24 cellular contexts compared by ENCODE assay signal in genomic region chr6:109879521-109879920, GRCh38.
A peak's percentile ranks its signal among the peaks of the same experiment; 100 is the strongest.
DNase-seq lines count a peak whose midpoint lies in the region; ATAC-seq and TF ChIP-seq lines count a peak whose summit lies in the region.
"Had no signal": no experiment of that assay in that cellular context is flagged by ENCODE, and none has a peak within 500 bp of the region (broad histone marks: within the 10 kb centered on the region; RNA-seq: fewer than 3 reads in every experiment).

No MANE protein-coding gene starts in this region.

- no peak overlapping the region for H3K4me3 Mint-ChIP-seq in MCF 10A (ENCODE audit: unreplicated experiment)
- peak overlapping the region; percentile 65 for H3K4me3 Mint-ChIP-seq in type B pancreatic cell
- H3K4me3 Mint-ChIP-seq: CD8-positive, alpha-beta memory T cell; HFFc6 had no signal

- TF ChIP-seq POLR2A in ovary (IDR thresholded peaks at IDR 0.05) = no peak

- DNase-seq in MCF 10A (ENCODE audit: unreplicated experiment) = no peak
- peak; percentile 42 to 60 (median 43) for DNase-seq in ovary
- DNase-seq in type B pancreatic cell (ENCODE audit: extremely low spot score, unreplicated experiment) = no peak
- no peak for DNase-seq in foreskin fibroblast
- DNase-seq in Right ventricle myocardium superior = no peak
- no peak for DNase-seq in KG1 (lab: John Stamatoyannopoulos, UW)
- DNase-seq: ACHN; C1 segment of cervical spinal cord; CD8-positive, alpha-beta memory T cell; DMS53; EL; HFFc6; NCI-H1105 treated with DMSO at 0.1 percent for 48 hours; NCI-H1694 treated with DMSO at 0.1 percent for 48 hours; NCI-H2107; NCI-H510A; NCI-H748 treated with DMSO at 0.1 percent for 48 hours; OCI-M1; SJCRH30 had no signal

- ATAC-seq in esophagus mucosa (peak; percentile 85), GM21367 (IDR thresholded peaks at IDR 0.05; ENCODE audit: unreplicated experiment) (no peak), Right ventricle myocardium superior (ENCODE audit: poor library complexity) (no peak)
- ATAC-seq: GM12878 had no signal

- POLR2A ChIA-PET in MCF 10A (lab: Yijun Ruan, JAX) = interaction anchor here (0.7 kb wide), 1 partner anchor 58 kb away, joined by 4 read pairs; no protein-coding TSS in a partner anchor

- CTCF ChIA-PET in MCF 10A (lab: Yijun Ruan, JAX) = no interaction called here

- TF ChIP-seq CTCF in MCF 10A (IDR thresholded peaks at IDR 0.05; ENCODE audit: unreplicated experiment) = no peak
- TF ChIP-seq CTCF in ovary (IDR thresholded peaks at IDR 0.05) = no peak
- TF ChIP-seq CTCF in type B pancreatic cell (conservative IDR thresholded peaks at IDR 0.05) = no peak
- no peak for TF ChIP-seq CTCF in foreskin fibroblast (IDR thresholded peaks at IDR 0.05; ENCODE audit: low read depth, low read length)

- H3K9me3 Mint-ChIP-seq in MCF 10A (ENCODE audit: unreplicated experiment) (no peaks in the 10 kb centered on the region), type B pancreatic cell (peaks cover 13% of the 10 kb centered on the region)

- H3K9me3 ChIP-seq in ovary = no peaks in the 10 kb centered on the region
- H3K9me3 ChIP-seq: SJCRH30 had no signal

- peak overlapping the region in 1 of 2 donors; percentile 89 for H3K27ac ChIP-seq in ovary
- H3K27ac ChIP-seq: HL-60, RWPE1, SJCRH30 had no signal

- H3K4me1 Mint-ChIP-seq in MCF 10A (ENCODE audit: insufficient read depth, unreplicated experiment) = peaks cover 25% of the 10 kb centered on the region
- peaks cover 19% of the 10 kb centered on the region for H3K4me1 Mint-ChIP-seq in type B pancreatic cell (ENCODE audit: unreplicated experiment)
- H3K4me1 Mint-ChIP-seq: CD8-positive, alpha-beta memory T cell had no signal

- H3K27ac Mint-ChIP-seq in MCF 10A (ENCODE audit: low read depth, unreplicated experiment) (peak overlapping the region; percentile 68), type B pancreatic cell (peak overlapping the region; percentile 90)
- H3K27ac Mint-ChIP-seq: CD8-positive, alpha-beta memory T cell; HFFc6 had no signal

- no peaks in the 10 kb centered on the region for H3K36me3 ChIP-seq in ovary
- H3K36me3 ChIP-seq: SJCRH30 had no signal

- peaks cover 16% of the 10 kb centered on the region for H3K4me1 ChIP-seq in ovary (ENCODE audit: insufficient read depth)
- H3K4me1 ChIP-seq: SJCRH30 had no signal

- H3K27me3 Mint-ChIP-seq in MCF 10A (ENCODE audit: insufficient read depth, unreplicated experiment) (no peaks in the 10 kb centered on the region), type B pancreatic cell (no peaks in the 10 kb centered on the region)

- H3K36me3 Mint-ChIP-seq in MCF 10A (ENCODE audit: insufficient read depth, unreplicated experiment) (no peaks in the 10 kb centered on the region), type B pancreatic cell (no peaks in the 10 kb centered on the region)
- H3K36me3 Mint-ChIP-seq: CD8-positive, alpha-beta memory T cell had no signal

- BruUV-seq in MCF 10A (replicated peaks; lab: Mats Ljungman, UMichigan) = no TSS peak

- 21 to 66% (median 21%) methylated on average over 15 of the region's 15 CpGs for WGBS in ovary, 3 donors

- no peak for TF ChIP-seq EP300 in ovary (IDR thresholded peaks at IDR 0.05)

- no peaks in the 10 kb centered on the region for H3K27me3 ChIP-seq in ovary
- H3K27me3 ChIP-seq: SJCRH30 had no signal

- intact Hi-C loops in MCF 10A (cut with micrococcal nuclease) = no loop called here
- intact Hi-C loops in ovary (cut with DNase I) = no loop called here
- intact Hi-C loops in Right ventricle myocardium superior (cut with DNase I) = no loop called here

- H3K4me3 ChIP-seq in ovary (no peak overlapping the region), foreskin fibroblast (ENCODE audit: low read depth in 1 of 2, low read length in 2 of 2) (no peak overlapping the region)
- H3K4me3 ChIP-seq: GM12878, SJCRH30 had no signal

Comparison
In these comparisons a context has a peak if more than half of its experiments do, and no peak if none do; other contexts are left out.
1. DNase-seq: peak in ovary (5 of 5); none in MCF 10A (single experiment), type B pancreatic cell (single experiment), foreskin fibroblast (0 of 2), Right ventricle myocardium superior (single experiment) and KG1 (single experiment).